ENCODE assay signal across 8 cellular contexts in genomic region chrX:120629667-120630537, GRCh38. TPM values are rescaled to one million over a fixed set of nuclear protein-coding genes. Genes with fewer than 3 reads are reported as not detected.
DNase-seq lines count a peak whose midpoint lies in the region; ATAC-seq and TF ChIP-seq lines count a peak whose summit lies in the region.

TSS of gene C1GALT1C1 (minus strand) at chrX:120630054. CDS start at chrX:120627166, 2,888 bp downstream.

- no peak within 1 kb of the TSS for H3K23ac ChIP-seq in trophoblast cell (ENCODE audit: low read length)

- H3K9ac ChIP-seq in adipocyte (ENCODE audit: low read length) = peak within 1 kb of the TSS; percentile 90
- H3K9ac ChIP-seq in trophoblast cell (ENCODE audit: low read length) = peak within 1 kb of the TSS; percentile 63

- H2BK12ac ChIP-seq in trophoblast cell (ENCODE audit: low read length) = no peak within 1 kb of the TSS

- peak within 1 kb of the TSS; percentile 68 for H3K18ac ChIP-seq in trophoblast cell (ENCODE audit: low read length)

- intact Hi-C loops in cardiac septum (cut with DNase I) = no loop called here
- intact Hi-C loops in transverse colon (cut with DNase I; ENCODE audit: low total_unique reads) = no loop called here

- H3K79me1 ChIP-seq in trophoblast cell (ENCODE audit: low read length) = peaks cover 2% of the 10 kb centered on the region

- peak within 1 kb of the TSS; percentile 26 for H4K12ac ChIP-seq in trophoblast cell (ENCODE audit: low read depth, low read length)

- peak within 1 kb of the TSS; percentile 43 for H4K91ac ChIP-seq in trophoblast cell (ENCODE audit: low read depth, low read length)

- H3K9me3 ChIP-seq in adipocyte (ENCODE audit: control insufficient read depth, low read length) = no peaks in the 10 kb centered on the region
- no peaks in the 10 kb centered on the region for H3K9me3 ChIP-seq in trophoblast cell (ENCODE audit: insufficient read depth, low read depth, low read length)
- H3K9me3 ChIP-seq in transverse colon = no peaks in the 10 kb centered on the region

- H3K4me3 ChIP-seq in GM12865 (ENCODE audit: low read depth, low read length) (peak within 1 kb of the TSS; percentile 82), adipocyte (ENCODE audit: low read length) (peak within 1 kb of the TSS; percentile 88), trophoblast cell (ENCODE audit: low read depth, low read length) (peak within 1 kb of the TSS; percentile 84), transverse colon (peak within 1 kb of the TSS; percentile 30 to 74 (median 60))

- no peaks in the 10 kb centered on the region for H3K79me2 ChIP-seq in trophoblast cell (ENCODE audit: control insufficient read depth, insufficient read depth, low read length, poor library complexity)

- H3K14ac ChIP-seq in trophoblast cell (ENCODE audit: low read length) = peak within 1 kb of the TSS; percentile 53

- no peaks in the 10 kb centered on the region for H3K36me3 ChIP-seq in adipocyte (ENCODE audit: control insufficient read depth, insufficient read depth, low read length, severe bottlenecking)
- H3K36me3 ChIP-seq in trophoblast cell (ENCODE audit: control insufficient read depth in 1 of 2, insufficient read depth in 2 of 2, low read length in 2 of 2) = no peaks in the 10 kb centered on the region
- H3K36me3 ChIP-seq in transverse colon = no peaks in the 10 kb centered on the region

- H2BK5ac ChIP-seq in trophoblast cell (ENCODE audit: low read depth, low read length, poor library complexity) = no peak within 1 kb of the TSS

- in situ Hi-C loops in transverse colon (cut with MboI; ENCODE audit: low pct_ligation_motif_present in 1 of 4, low pct_unique_long_range_greater_than_20kb in 1 of 4, low sequenced_read_pairs in 3 of 4) = no loop called here

- H4K8ac ChIP-seq in trophoblast cell (ENCODE audit: low read depth, low read length) = peak within 1 kb of the TSS; percentile 90

- H2AK5ac ChIP-seq in trophoblast cell (ENCODE audit: low read length) = no peak within 1 kb of the TSS

- H3K27ac ChIP-seq in trophoblast cell (ENCODE audit: low read depth, low read length) (peak within 1 kb of the TSS; percentile 67), transverse colon (peak within 1 kb of the TSS; percentile 90 to 94 (median 92))

- ATAC-seq in HG02763 (IDR thresholded peaks at IDR 0.05; ENCODE audit: unreplicated experiment) = peak; percentile 96

- TF ChIP-seq POLR2A in transverse colon (IDR thresholded peaks at IDR 0.05) = peak; percentile 68

- TF ChIP-seq CTCF in GM12865 (IDR thresholded peaks at IDR 0.05; ENCODE audit: insufficient read depth, low read depth, low read length, missing control alignments) = no peak
- TF ChIP-seq CTCF in transverse colon (IDR thresholded peaks at IDR 0.05) = no peak

- DNase-seq in GM12865 (ENCODE audit: low read depth) (peak; percentile 96), NCI-H1417 treated with DMSO at 0.1 percent for 48 hours (lab: John Stamatoyannopoulos, UW) (peak; percentile 75), SW480 (ENCODE audit: low spot score) (peak; percentile 96), adipocyte (ENCODE audit: low read depth) (peak; percentile 93), cardiac septum (ENCODE audit: low spot score) (peak; percentile 95), trophoblast cell (peak; percentile 88 to 89), transverse colon (peak; percentile 94)

- H3K4me1 ChIP-seq in adipocyte (ENCODE audit: control insufficient read depth, insufficient read depth, low read length) = peaks cover 24% of the 10 kb centered on the region
- no peaks in the 10 kb centered on the region for H3K4me1 ChIP-seq in trophoblast cell (ENCODE audit: control insufficient read depth in 1 of 2, insufficient read depth in 2 of 2, low read length in 2 of 2)
- peaks cover 0 to 12% (median 3%) of the 10 kb centered on the region in 4 donors for H3K4me1 ChIP-seq in transverse colon

- H3K27me3 ChIP-seq in adipocyte (replicated peaks; ENCODE audit: control insufficient read depth, insufficient read depth, low read length) (no peaks in the 10 kb centered on the region), trophoblast cell (ENCODE audit: insufficient read depth, low read length) (no peaks in the 10 kb centered on the region), transverse colon (no peaks in the 10 kb centered on the region)

- TF ChIP-seq EP300 in transverse colon (IDR thresholded peaks at IDR 0.05; ENCODE audit: low read depth) = no peak

- H2BK120ac ChIP-seq in trophoblast cell (ENCODE audit: insufficient read depth, low read length, poor library complexity) = peak within 1 kb of the TSS; percentile 81

- no peak within 1 kb of the TSS for H3K4ac ChIP-seq in trophoblast cell (ENCODE audit: low read depth, low read length)

- H2AFZ ChIP-seq in trophoblast cell (ENCODE audit: insufficient read depth, low read length, poor library complexity) = peak within 1 kb of the TSS; percentile 81

- no CpG with 5 or more reads among the region's 68 CpGs for WGBS in trophoblast cell (ENCODE audit: extremely low coverage, insufficient coverage, insufficient read length)
- 41% methylated on average over 62 of the region's 68 CpGs; no CpG with 5 or more reads in 1 of the 2 donors for WGBS in transverse colon (ENCODE audit: low coverage in 1 of 2), 2 donors

- peak within 1 kb of the TSS; percentile 80 for H3K4me2 ChIP-seq in trophoblast cell (ENCODE audit: low read length)

RNA-seq across cellular contexts. Expression of gene C1GALT1C1, which starts in this region (rescaled TPM):
- total RNA-seq in cardiac septum = 15.5 TPM
- 13.8 and 14.6 TPM in 2 replicates for polyA plus RNA-seq in trophoblast cell (2013)
- 10 to 100 TPM in 2 of 4 donors, 1 to 10 TPM in 2; 3.6 to 34.6 (median 18.5) TPM for total RNA-seq in transverse colon

Comparison
In these comparisons a context has a peak if more than half of its experiments do, and no peak if none do; other contexts are left out.
1. Peak in every context shown above with its lines: DNase-seq, ATAC-seq, H3K4me3 ChIP-seq and H3K27ac ChIP-seq.